ENCODE assay signal across 9 cellular contexts in the genomic region with DNA sequence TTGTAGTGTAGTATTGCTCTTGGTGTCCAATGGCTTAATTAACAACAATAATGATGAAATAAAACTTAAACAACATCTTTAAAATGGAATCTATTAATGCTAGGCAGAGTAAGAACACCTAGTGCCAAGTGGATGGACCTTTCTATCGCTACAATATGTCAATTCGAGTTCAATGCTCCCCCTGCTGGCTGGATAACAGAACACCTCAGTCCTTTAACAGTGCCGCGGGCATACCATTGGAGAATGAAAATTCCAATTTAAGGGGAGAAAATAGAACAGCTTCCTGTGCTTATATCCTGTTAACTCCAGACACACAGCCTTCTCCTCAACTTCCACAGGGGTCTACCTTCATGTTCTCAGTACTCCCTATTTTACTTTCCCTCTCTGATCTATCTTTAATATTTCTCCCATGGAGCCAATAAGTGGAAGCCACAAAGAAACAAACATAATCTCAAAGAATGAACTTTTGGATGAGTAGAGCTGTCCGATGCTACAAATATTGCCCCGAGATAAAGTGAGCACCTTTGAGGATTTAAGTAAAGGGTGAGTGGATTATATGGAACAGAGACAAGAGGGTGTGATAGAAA.
DNase-seq lines count a peak whose midpoint lies in the region; TF ChIP-seq lines count a peak whose summit lies in the region.
"Had no signal": no experiment of that assay in that cellular context is flagged by ENCODE, and none has a peak within 500 bp of the region (broad histone marks: within the 10 kb centered on the region; RNA-seq: fewer than 3 reads in every experiment).

No MANE protein-coding gene starts in this region.

- H3K4me2 ChIP-seq in MM.1S (ENCODE audit: low read depth, low read length): peak overlapping the region; percentile 12; the same call in 1 of the 2 replicates
- H3K4me2 ChIP-seq: BLaER1 had no signal

- DNase-seq in NCI-H1417 (lab: John Stamatoyannopoulos, UW): peak; percentile 36 to 86 (median 63)
- DNase-seq in NCI-H1417 treated with DMSO at 0.1 percent for 48 hours (lab: John Stamatoyannopoulos, UW): no peak
- peak; percentile 65 for DNase-seq in HEK293T (ENCODE audit: extremely low spot score)
- DNase-seq in MM.1S: peak; percentile 71
- peak; percentile 83 for DNase-seq in SW480 (ENCODE audit: low spot score)
- DNase-seq in astrocyte of the hippocampus (ENCODE audit: low read depth, low spot score): peak; percentile 85
- DNase-seq in hypothalamus (lab: John Stamatoyannopoulos, UW): peak in 26 of 51 donors; percentile 1 to 63 (median 18)
- peak; percentile 7 to 10 for DNase-seq in stimulated activated CD4-positive, alpha-beta T cell treated with anti-CD3 and anti-CD28 coated beads, Interleukin-15, amount 100 ng/mL, for 1 hour (ENCODE audit: low read depth in 1 of 2, low spot score in 1 of 2)

- no peaks in the 10 kb centered on the region for H3K27me3 ChIP-seq in MM.1S (replicated peaks; ENCODE audit: insufficient read depth, low read length)
- H3K27me3 ChIP-seq: BLaER1 had no signal

- no peak overlapping the region for H3K27ac ChIP-seq in MM.1S (ENCODE audit: low read length)
- H3K27ac ChIP-seq: BLaER1 had no signal

- CTCF ChIA-PET in HEK293T (lab: Yijun Ruan, JAX): interaction anchor here (0.6 to 2.1 kb wide), 9 partner anchors 9 to 1304 kb away, joined by 3 to 11 read pairs (median 3); no protein-coding TSS in a partner anchor

- H3F3A ChIP-seq in MM.1S (ENCODE audit: insufficient read depth, low read length): no peaks in the 10 kb centered on the region

- H3K4me1 ChIP-seq in MM.1S (ENCODE audit: low read length): no peaks in the 10 kb centered on the region
- H3K4me1 ChIP-seq: BLaER1 had no signal

- H4K20me1 ChIP-seq in MM.1S (ENCODE audit: insufficient read depth, low read length): no peaks in the 10 kb centered on the region
- H4K20me1 ChIP-seq: BLaER1 had no signal

- no peaks in the 10 kb centered on the region for H3K9me3 ChIP-seq in MM.1S (replicated peaks; ENCODE audit: insufficient read depth, low read length)
- H3K9me3 ChIP-seq: BLaER1 had no signal

- no peak overlapping the region for H3K9ac ChIP-seq in MM.1S (ENCODE audit: low read length)
- H3K9ac ChIP-seq: BLaER1 had no signal

- POLR2A ChIA-PET in HEK293T (lab: Yijun Ruan, JAX): no interaction called here

- H3K79me2 ChIP-seq in MM.1S (ENCODE audit: low read length): no peaks in the 10 kb centered on the region

- H2AFZ ChIP-seq in MM.1S (ENCODE audit: low read length): peak overlapping the region; percentile 26; the same call in 1 of the 2 replicates

- no peaks in the 10 kb centered on the region for H3K36me3 ChIP-seq in MM.1S (replicated peaks; ENCODE audit: insufficient read depth, low read length)
- H3K36me3 ChIP-seq: BLaER1 had no signal

- no peaks in the 10 kb centered on the region for H3K9me2 ChIP-seq in MM.1S (replicated peaks; ENCODE audit: insufficient read depth, low read length)

- H3K4me3 ChIP-seq in MM.1S (ENCODE audit: low read length): no peak overlapping the region
- H3K4me3 ChIP-seq: BLaER1 had no signal

- TF ChIP-seq CTCF in MM.1S (IDR thresholded peaks at IDR 0.05; ENCODE audit: low read length): peak; percentile 85

TF ChIP-seq in HEK293T, 16 proteins besides CTCF, POLR2A, EP300 and RAD21:
- TF ChIP-seq BHLHE40 (IDR thresholded peaks at IDR 0.05; ENCODE audit: borderline replicate concordance) (no peak), SP1 (IDR thresholded peaks at IDR 0.05) (no peak), CTBP1 (IDR thresholded peaks at IDR 0.05; ENCODE audit: borderline replicate concordance) (no peak), HDGF (IDR thresholded peaks at IDR 0.05; ENCODE audit: borderline replicate concordance) (no peak), ARNT (IDR thresholded peaks at IDR 0.05) (no peak), FOXA1 (IDR thresholded peaks at IDR 0.05) (no peak), LEF1 (IDR thresholded peaks at IDR 0.05; ENCODE audit: borderline replicate concordance) (no peak), ELF4 (IDR thresholded peaks at IDR 0.05) (no peak), FOXM1 (IDR thresholded peaks at IDR 0.05; ENCODE audit: borderline replicate concordance) (no peak), NFRKB (IDR thresholded peaks at IDR 0.05) (no peak), SUZ12 (IDR thresholded peaks at IDR 0.05) (no peak), ZNF384 (IDR thresholded peaks at IDR 0.05) (no peak), FOXK2 (IDR thresholded peaks at IDR 0.05) (no peak), L3MBTL2 (conservative IDR thresholded peaks at IDR 0.05) (no peak), TARDBP (IDR thresholded peaks at IDR 0.05) (no peak)
- TF ChIP-seq, protein P1, sequence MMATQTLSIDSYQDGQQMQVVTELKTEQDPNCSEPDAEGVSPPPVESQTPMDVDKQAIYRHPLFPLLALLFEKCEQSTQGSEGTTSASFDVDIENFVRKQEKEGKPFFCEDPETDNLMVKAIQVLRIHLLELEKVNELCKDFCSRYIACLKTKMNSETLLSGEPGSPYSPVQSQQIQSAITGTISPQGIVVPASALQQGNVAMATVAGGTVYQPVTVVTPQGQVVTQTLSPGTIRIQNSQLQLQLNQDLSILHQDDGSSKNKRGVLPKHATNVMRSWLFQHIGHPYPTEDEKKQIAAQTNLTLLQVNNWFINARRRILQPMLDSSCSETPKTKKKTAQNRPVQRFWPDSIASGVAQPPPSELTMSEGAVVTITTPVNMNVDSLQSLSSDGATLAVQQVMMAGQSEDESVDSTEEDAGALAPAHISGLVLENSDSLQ (IDR thresholded peaks at IDR 0.05): no peak
TF ChIP-seq in HEK293T: peak in this region for 0.
